In genomic region chr4:2595436-2595835, GRCh38 we compare ENCODE assay signal across 18 cellular contexts. TPM values are rescaled to one million over a fixed set of nuclear protein-coding genes. Genes with fewer than 3 reads are reported as not detected.
A peak's percentile ranks its signal among the peaks of the same experiment; 100 is the strongest.
DNase-seq lines count a peak whose midpoint lies in the region; ATAC-seq lines count a peak whose summit lies in the region.
"Had no signal": no experiment of that assay in that cellular context is flagged by ENCODE, and none has a peak within 500 bp of the region (broad histone marks: within the 10 kb centered on the region; RNA-seq: fewer than 3 reads in every experiment).

No MANE protein-coding gene starts in this region.

- DNase-seq in activated naive CD4-positive, alpha-beta T cell treated with anti-CD3 and anti-CD28 coated beads, Interleukin-2, amount 50 U/mL, for 72 hours (ENCODE audit: low spot score in 2 of 2): no peak
- DNase-seq in activated naive CD4-positive, alpha-beta T cell treated with anti-CD3 and anti-CD28 coated beads, Interleukin-2, amount 50 U/mL, for 16 hours: no peak
- DNase-seq in activated T-helper 1 cell treated with anti-CD3 and anti-CD28 coated beads, Interleukin-12 subunit alpha, Interleukin-12 subunit beta, Interleukin-2, Interleukin-4 antibody, amounts not matched to agents 30 ng/mL and 10 ng/mL and 1 ng/mL, durations not matched to agents 14 hours and 24 hours and 36 hours (ENCODE audit: low spot score): no peak
- no peak for DNase-seq in memory B cell (ENCODE audit: low spot score in 2 of 2)
- no peak for DNase-seq in LoVo (ENCODE audit: low spot score)
- no peak for DNase-seq in stimulated activated CD4-positive, alpha-beta T cell treated with anti-CD3 and anti-CD28 coated beads, Interleukin-12 subunit alpha, Interleukin-12 subunit beta, amount 100 ng/mL, for 4 hours
- no peak for DNase-seq in kidney tubule cell (ENCODE audit: low spot score)
- DNase-seq: ACHN; activated CD4-positive, CD25-positive, alpha-beta regulatory T cell; activated naive CD8-positive, alpha-beta T cell treated with anti-CD3 and anti-CD28 coated beads, Interleukin-2, amount 10 ng/mL, durations not matched to agents 7 days and 5 days; Calu3; effector CD8-positive, alpha-beta T cell; NCI-H146; NCI-H2227 treated with DMSO at 0.1 percent for 48 hours; NK-92 treated with Interleukin-12 subunit alpha and Interleukin-12 subunit beta, amount 100 ng/mL, for 24 hours; T-cell had no signal

- no peak for ATAC-seq in activated naive CD4-positive, alpha-beta T cell treated with anti-CD3 and anti-CD28 coated beads, Interleukin-2, amount 50 U/mL, for 72 hours
- no peak for ATAC-seq in memory B cell (ENCODE audit: low read depth)
- ATAC-seq: left lobe of liver, T-cell had no signal

- peak overlapping the region; percentile 36 for H3K27ac ChIP-seq in temporal lobe (ENCODE audit: low read depth, low read length)

- intact Hi-C loops in activated T-helper 1 cell treated with anti-CD3 and anti-CD28 coated beads, Interleukin-12 subunit alpha, Interleukin-12 subunit beta, Interleukin-2, Interleukin-4 antibody, amounts not matched to agents 30 ng/mL and 10 ng/mL and 1 ng/mL, durations not matched to agents 14 hours and 24 hours and 36 hours (cut with micrococcal nuclease): no loop called here

- peaks cover 62% of the 10 kb centered on the region for H3K4me1 Mint-ChIP-seq in activated T-helper 1 cell treated with anti-CD3 and anti-CD28 coated beads, Interleukin-12 subunit alpha, Interleukin-12 subunit beta, Interleukin-2, Interleukin-4 antibody, amounts not matched to agents 30 ng/mL and 10 ng/mL and 1 ng/mL, durations not matched to agents 14 hours and 24 hours and 36 hours (ENCODE audit: low read depth)
- peaks cover 55% of the 10 kb centered on the region for H3K4me1 Mint-ChIP-seq in memory B cell

- no peak overlapping the region for H3K4me3 Mint-ChIP-seq in activated T-helper 1 cell treated with anti-CD3 and anti-CD28 coated beads, Interleukin-12 subunit alpha, Interleukin-12 subunit beta, Interleukin-2, Interleukin-4 antibody, amounts not matched to agents 30 ng/mL and 10 ng/mL and 1 ng/mL, durations not matched to agents 14 hours and 24 hours and 36 hours
- H3K4me3 Mint-ChIP-seq in memory B cell: no peak overlapping the region
- H3K4me3 Mint-ChIP-seq: activated naive CD8-positive, alpha-beta T cell treated with anti-CD3 and anti-CD28 coated beads, Interleukin-2, amount 10 ng/mL, durations not matched to agents 7 days and 5 days; T-cell had no signal

- no peaks in the 10 kb centered on the region for H3K9me3 Mint-ChIP-seq in activated naive CD4-positive, alpha-beta T cell treated with anti-CD3 and anti-CD28 coated beads, Interleukin-2, amount 50 U/mL, for 72 hours
- H3K9me3 Mint-ChIP-seq in activated T-helper 1 cell treated with anti-CD3 and anti-CD28 coated beads, Interleukin-12 subunit alpha, Interleukin-12 subunit beta, Interleukin-2, Interleukin-4 antibody, amounts not matched to agents 30 ng/mL and 10 ng/mL and 1 ng/mL, durations not matched to agents 14 hours and 24 hours and 36 hours: no peaks in the 10 kb centered on the region
- H3K9me3 Mint-ChIP-seq in memory B cell: no peaks in the 10 kb centered on the region
- H3K9me3 Mint-ChIP-seq: activated naive CD8-positive, alpha-beta T cell treated with anti-CD3 and anti-CD28 coated beads, Interleukin-2, amount 10 ng/mL, durations not matched to agents 7 days and 5 days; T-cell had no signal

- peak overlapping the region; percentile 35 to 57 for H3K27ac Mint-ChIP-seq in activated naive CD4-positive, alpha-beta T cell treated with anti-CD3 and anti-CD28 coated beads, Interleukin-2, amount 50 U/mL, for 72 hours
- peak overlapping the region; percentile 26 for H3K27ac Mint-ChIP-seq in activated T-helper 1 cell treated with anti-CD3 and anti-CD28 coated beads, Interleukin-12 subunit alpha, Interleukin-12 subunit beta, Interleukin-2, Interleukin-4 antibody, amounts not matched to agents 30 ng/mL and 10 ng/mL and 1 ng/mL, durations not matched to agents 14 hours and 24 hours and 36 hours
- H3K27ac Mint-ChIP-seq in memory B cell: peak overlapping the region; percentile 81
- H3K27ac Mint-ChIP-seq: activated naive CD8-positive, alpha-beta T cell treated with anti-CD3 and anti-CD28 coated beads, Interleukin-2, amount 10 ng/mL, durations not matched to agents 7 days and 5 days had no signal

- peaks cover 0 to 15% of the 10 kb centered on the region in 2 donors for H3K36me3 Mint-ChIP-seq in activated naive CD4-positive, alpha-beta T cell treated with anti-CD3 and anti-CD28 coated beads, Interleukin-2, amount 50 U/mL, for 72 hours
- H3K36me3 Mint-ChIP-seq in activated T-helper 1 cell treated with anti-CD3 and anti-CD28 coated beads, Interleukin-12 subunit alpha, Interleukin-12 subunit beta, Interleukin-2, Interleukin-4 antibody, amounts not matched to agents 30 ng/mL and 10 ng/mL and 1 ng/mL, durations not matched to agents 14 hours and 24 hours and 36 hours (ENCODE audit: low read depth): peaks cover 10% of the 10 kb centered on the region
- H3K36me3 Mint-ChIP-seq in memory B cell: peaks cover 8% of the 10 kb centered on the region

- H3K27me3 Mint-ChIP-seq in activated T-helper 1 cell treated with anti-CD3 and anti-CD28 coated beads, Interleukin-12 subunit alpha, Interleukin-12 subunit beta, Interleukin-2, Interleukin-4 antibody, amounts not matched to agents 30 ng/mL and 10 ng/mL and 1 ng/mL, durations not matched to agents 14 hours and 24 hours and 36 hours (ENCODE audit: insufficient read depth): no peaks in the 10 kb centered on the region
- no peaks in the 10 kb centered on the region for H3K27me3 Mint-ChIP-seq in memory B cell
- H3K27me3 Mint-ChIP-seq: activated naive CD8-positive, alpha-beta T cell treated with anti-CD3 and anti-CD28 coated beads, Interleukin-2, amount 10 ng/mL, durations not matched to agents 7 days and 5 days; T-cell had no signal

RNA-seq across cellular contexts. Expression of gene FAM193A, which starts 59.0 kb away (rescaled TPM):
- total RNA-seq in activated naive CD4-positive, alpha-beta T cell treated with anti-CD3 and anti-CD28 coated beads, Interleukin-2, amount 50 U/mL, for 72 hours: 10 to 100 TPM; 31.0 to 32.4 TPM
- total RNA-seq in activated T-helper 1 cell treated with anti-CD3 and anti-CD28 coated beads, Interleukin-12 subunit alpha, Interleukin-12 subunit beta, Interleukin-2, Interleukin-4 antibody, amounts not matched to agents 30 ng/mL and 10 ng/mL and 1 ng/mL, durations not matched to agents 14 hours and 24 hours and 36 hours: 30.4 and 32.2 TPM in 2 replicates
- total RNA-seq in temporal lobe: 22.4 TPM

Comparison
In these comparisons a context has a peak if more than half of its experiments do, and no peak if none do; other contexts are left out.
1. H3K27ac Mint-ChIP-seq: peak in every context shown above with its lines; median percentile 81 in memory B cell; 46 in activated naive CD4-positive, alpha-beta T cell treated with anti-CD3 and anti-CD28 coated beads, Interleukin-2, amount 50 U/mL, for 72 hours; 26 in activated T-helper 1 cell treated with anti-CD3 and anti-CD28 coated beads, Interleukin-12 subunit alpha, Interleukin-12 subunit beta, Interleukin-2, Interleukin-4 antibody, amounts not matched to agents 30 ng/mL and 10 ng/mL and 1 ng/mL, durations not matched to agents 14 hours and 24 hours and 36 hours.